17 cellular contexts compared by ENCODE assay signal in genomic region chr18:55244520-55244919, GRCh38.
DNase-seq lines count a peak whose midpoint lies in the region; ATAC-seq, FAIRE-seq and TF ChIP-seq lines count a peak whose summit lies in the region.
"Had no signal": no experiment of that assay in that cellular context is flagged by ENCODE, and none has a peak within 500 bp of the region (broad histone marks: within the 10 kb centered on the region; RNA-seq: fewer than 3 reads in every experiment).

No MANE protein-coding gene starts in this region.

- H4K20me1 ChIP-seq in endothelial cell of umbilical vein (replicated peaks; ENCODE audit: control insufficient read depth, extremely low read depth, insufficient read depth, low read length) = no peaks in the 10 kb centered on the region

- dilution Hi-C loops in endothelial cell of umbilical vein (cut with MboI; ENCODE audit: extremely low pct_ligation_motif_present, low sequenced_read_pairs) = no loop called here

- intact Hi-C loops in endothelial cell of umbilical vein (cut with micrococcal nuclease) = no loop called here
- intact Hi-C loops in thyroid gland (cut with DNase I) = no loop called here

- TF ChIP-seq POLR2A in endothelial cell of umbilical vein (IDR thresholded peaks at IDR 0.05; ENCODE audit: low read depth, low read length) = no peak
- TF ChIP-seq POLR2A in thyroid gland (IDR thresholded peaks at IDR 0.05) = no peak

- 64 to 77% methylated on average over 5 of the region's 5 CpGs for WGBS in thyroid gland, 2 donors

- ATAC-seq in GM19023 (IDR thresholded peaks at IDR 0.05; ENCODE audit: unreplicated experiment) = no peak
- ATAC-seq: K562, Panc1 had no signal

- in situ Hi-C loops in KBM-7 (cut with MboI; ENCODE audit: low pct_unique_long_range_greater_than_20kb, low sequenced_read_pairs) = no loop called here

- H3K36me3 ChIP-seq in endothelial cell of umbilical vein (ENCODE audit: control insufficient read depth in 2 of 2, extremely low read depth in 1 of 2, insufficient read depth in 2 of 2, low read length in 2 of 2) = peaks cover 5 to 22% of the 10 kb centered on the region in 2 experiments
- H3K36me3 ChIP-seq in muscle layer of duodenum (ENCODE audit: control insufficient read depth in 1 of 2, insufficient read depth in 2 of 2, low read length in 2 of 2) = peaks cover 0 to 5% of the 10 kb centered on the region in 2 donors
- H3K36me3 ChIP-seq in thyroid gland = no peaks in the 10 kb centered on the region

- no peak for TF ChIP-seq CTCF in endothelial cell of umbilical vein (IDR thresholded peaks at IDR 0.05; ENCODE audit: extremely low read depth in 1 of 2, insufficient read depth in 1 of 2, low read depth in 1 of 2, low read length in 2 of 2)
- no peak for TF ChIP-seq CTCF in thyroid gland (IDR thresholded peaks at IDR 0.05)

- POLR2A ChIA-PET in endothelial cell of umbilical vein (lab: Charles Lee) = no interaction called here

- BruUV-seq in endothelial cell of umbilical vein (replicated peaks; lab: Mats Ljungman, UMichigan) = no TSS peak

- no peaks in the 10 kb centered on the region for H3K9me3 ChIP-seq in endothelial cell of umbilical vein (replicated peaks; ENCODE audit: control insufficient read depth, insufficient read depth, low read length)
- H3K9me3 ChIP-seq in muscle layer of duodenum (ENCODE audit: control insufficient read depth in 1 of 2, low read length in 2 of 2) = no peaks in the 10 kb centered on the region
- no peaks in the 10 kb centered on the region for H3K9me3 ChIP-seq in thyroid gland

- CTCF ChIA-PET in endothelial cell of umbilical vein (lab: Charles Lee) = interaction anchor here (0.9 to 5.3 kb wide), 6 partner anchors 11 to 537 kb away, joined by 3 to 54 read pairs (median 3); no protein-coding TSS in a partner anchor

- peak overlapping the region; percentile 17 for H3K9ac ChIP-seq in endothelial cell of umbilical vein (replicated peaks; ENCODE audit: extremely low read depth, insufficient read depth, low read length)
- H3K9ac ChIP-seq: neural progenitor cell had no signal

- H3K27me3 ChIP-seq in endothelial cell of umbilical vein (ENCODE audit: control insufficient read depth in 2 of 2, insufficient read depth in 2 of 2, low read length in 2 of 2) (no peaks in the 10 kb centered on the region), muscle layer of duodenum (ENCODE audit: low read depth, low read length) (no peaks in the 10 kb centered on the region), thyroid gland (no peaks in the 10 kb centered on the region)
- H3K27me3 ChIP-seq: neural progenitor cell had no signal

- H3K27ac ChIP-seq in endothelial cell of umbilical vein (ENCODE audit: insufficient read depth, low read depth, low read length) = no peak overlapping the region
- H3K27ac ChIP-seq in muscle layer of duodenum (ENCODE audit: low read length) = peak overlapping the region; percentile 25
- H3K27ac ChIP-seq in thyroid gland = peak overlapping the region; percentile 5 to 74 (median 73)
- H3K27ac ChIP-seq: neural progenitor cell had no signal

- H3K4me3 ChIP-seq in endothelial cell of umbilical vein (replicated peaks in 1 of 3; ENCODE audit: insufficient read depth in 1 of 3, low read depth in 1 of 3, low read length in 3 of 3) (no peak overlapping the region), muscle layer of duodenum (ENCODE audit: low read depth in 1 of 2, low read length in 2 of 2) (no peak overlapping the region), thyroid gland (replicated peaks in 1 of 3) (no peak overlapping the region)
- H3K4me3 ChIP-seq: K562, neural progenitor cell had no signal

- H3K4me2 ChIP-seq in endothelial cell of umbilical vein (ENCODE audit: insufficient read depth, low read length) = peak overlapping the region; percentile 43
- H3K4me2 ChIP-seq: neural progenitor cell had no signal

- peak; percentile 27 for DNase-seq in LHCN-M2 (ENCODE audit: low read depth)
- DNase-seq in endothelial cell of umbilical vein (ENCODE audit: low read depth, low spot score) = peak; percentile 72
- no peak for DNase-seq in thyroid gland
- no peak for DNase-seq in NCI-H1048 (lab: John Stamatoyannopoulos, UW)
- no peak for DNase-seq in KBM-7
- DNase-seq in NCI-H345 (lab: John Stamatoyannopoulos, UW) = no peak
- DNase-seq: activated CD4-positive, alpha-beta T cell treated with anti-CD3 and anti-CD28 coated beads, Interleukin-2, amount 50 U/mL, for 4 hours; activated gamma-delta T cell; NCI-H2171 treated with DMSO at 0.1 percent for 48 hours; stimulated activated CD4-positive, alpha-beta T cell treated with anti-CD3 and anti-CD28 coated beads, Interleukin-15, amount 100 ng/mL, for 24 hours; T-helper 2 cell had no signal

- H3K9me1 ChIP-seq in endothelial cell of umbilical vein (replicated peaks; ENCODE audit: control insufficient read depth, extremely low read depth, insufficient read depth, low read length) = no peaks in the 10 kb centered on the region

- no peaks in the 10 kb centered on the region for H3K79me2 ChIP-seq in endothelial cell of umbilical vein (ENCODE audit: control insufficient read depth, insufficient read depth, low read length)

- no peak overlapping the region for H2AFZ ChIP-seq in endothelial cell of umbilical vein (ENCODE audit: low read depth, low read length)
- H2AFZ ChIP-seq: neural progenitor cell had no signal

- no peak for FAIRE-seq in endothelial cell of umbilical vein (lab: Jason Lieb, UNC)
- FAIRE-seq: K562, keratinocyte had no signal

- H3K4me1 ChIP-seq in endothelial cell of umbilical vein (ENCODE audit: control insufficient read depth, extremely low read depth, insufficient read depth, low read length) (peaks cover 29% of the 10 kb centered on the region), muscle layer of duodenum (ENCODE audit: control insufficient read depth in 1 of 2, insufficient read depth in 2 of 2, low read length in 2 of 2) (peaks cover 0 to 25% of the 10 kb centered on the region in 2 donors), thyroid gland (peaks cover 17 to 35% of the 10 kb centered on the region in 2 donors)
- H3K4me1 ChIP-seq: neural progenitor cell had no signal

TF ChIP-seq in endothelial cell of umbilical vein, 7 proteins besides CTCF, POLR2A, EP300 and RAD21:
- no peak for TF ChIP-seq EZH2 (IDR thresholded peaks at IDR 0.05; ENCODE audit: borderline replicate concordance, low read depth, low read length, severe bottlenecking)
- no peak for TF ChIP-seq POLR2AphosphoS5 (IDR thresholded peaks at IDR 0.05; ENCODE audit: insufficient read depth, low read depth, low read length)
- no peak for TF ChIP-seq JUN (IDR thresholded peaks at IDR 0.05; ENCODE audit: borderline replicate concordance, insufficient read depth, insufficient read length, low read depth)
- no peak for TF ChIP-seq FOS (IDR thresholded peaks at IDR 0.05; ENCODE audit: borderline replicate concordance, insufficient read depth, low read length)
- TF ChIP-seq MAX (IDR thresholded peaks at IDR 0.05; ENCODE audit: insufficient read depth, insufficient read length) = no peak
- no peak for TF ChIP-seq MYC (IDR thresholded peaks at IDR 0.05; ENCODE audit: low read depth, low read length)
- TF ChIP-seq GATA2 (IDR thresholded peaks at IDR 0.05; ENCODE audit: insufficient read depth, insufficient read length, low read depth, low read length) = no peak

Comparison
In these comparisons a context has a peak if more than half of its experiments do, and no peak if none do; other contexts are left out.
1. DNase-seq: peak in LHCN-M2 (single experiment) and endothelial cell of umbilical vein (single experiment); none in thyroid gland (0 of 2), NCI-H1048 (single experiment), KBM-7 (single experiment) and NCI-H345 (single experiment).